Comparison of ENCODE assay signal across 11 cellular contexts in the genomic region with DNA sequence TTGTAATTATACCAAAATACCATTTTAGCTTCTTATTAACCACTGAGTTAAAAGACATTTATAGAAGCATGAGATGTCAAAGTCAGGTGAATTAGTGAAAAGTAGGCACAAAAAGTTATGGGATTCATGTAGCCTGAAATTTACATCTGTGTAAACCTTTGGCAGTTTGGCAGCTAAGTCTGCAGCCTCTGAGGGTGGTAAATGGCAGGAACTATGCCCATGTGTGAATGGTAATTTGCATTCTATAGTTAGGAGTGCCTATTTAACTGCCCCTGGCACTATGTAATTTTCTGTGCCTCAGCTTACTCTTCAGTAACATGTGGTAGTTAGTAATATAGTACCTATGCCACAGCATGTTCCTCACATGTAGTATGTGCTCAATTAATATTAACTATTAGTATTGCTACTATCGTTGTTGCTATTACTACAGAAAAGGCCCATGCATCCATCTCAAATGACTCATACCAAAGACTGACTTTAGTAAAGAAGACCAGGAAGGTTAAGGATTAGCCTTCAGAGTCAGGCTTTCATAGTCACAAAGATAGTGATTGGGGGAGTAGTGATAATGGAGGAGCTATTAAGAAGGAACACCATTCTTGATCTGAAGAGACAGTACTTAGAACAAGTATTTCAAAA.
DNase-seq lines count a peak whose midpoint lies in the region; ATAC-seq and TF ChIP-seq lines count a peak whose summit lies in the region.
"Had no signal": no experiment of that assay in that cellular context is flagged by ENCODE, and none has a peak within 500 bp of the region (broad histone marks: within the 10 kb centered on the region; RNA-seq: fewer than 3 reads in every experiment).

No MANE protein-coding gene starts in this region.

- intact Hi-C loops in activated T-helper 1 cell treated with anti-CD3 and anti-CD28 coated beads, Interleukin-12 subunit alpha, Interleukin-12 subunit beta, Interleukin-2, Interleukin-4 antibody, amounts not matched to agents 30 ng/mL and 10 ng/mL and 1 ng/mL, durations not matched to agents 14 hours and 24 hours and 36 hours (cut with micrococcal nuclease), result loop anchor here (1.0 to 10.0 kb wide), 16 partner anchors 14 to 830 kb away; a partner anchor contains a TSS

- peak overlapping the region; percentile 64 for H3K27ac ChIP-seq in smooth muscle cell (ENCODE audit: low read depth)
- H3K27ac ChIP-seq: left ventricle myocardium inferior, neutrophil had no signal

- peak; percentile 14 for ATAC-seq in HG03354 (IDR thresholded peaks at IDR 0.05; ENCODE audit: poor library complexity, severe bottlenecking, unreplicated experiment)

- no peaks in the 10 kb centered on the region for H3K9me3 ChIP-seq in smooth muscle cell (replicated peaks; ENCODE audit: low read depth)
- H3K9me3 ChIP-seq: left ventricle myocardium inferior, neutrophil had no signal

- no peaks in the 10 kb centered on the region for H4K20me1 ChIP-seq in smooth muscle cell (ENCODE audit: low read depth)

- peaks cover 10% of the 10 kb centered on the region for H3K9me3 Mint-ChIP-seq in activated T-cell treated with anti-CD3 and anti-CD28 coated beads, Interleukin-2, amount 50 U/mL, for 24 hours
- H3K9me3 Mint-ChIP-seq in activated T-helper 1 cell treated with anti-CD3 and anti-CD28 coated beads, Interleukin-12 subunit alpha, Interleukin-12 subunit beta, Interleukin-2, Interleukin-4 antibody, amounts not matched to agents 30 ng/mL and 10 ng/mL and 1 ng/mL, durations not matched to agents 14 hours and 24 hours and 36 hours, result peaks cover 6% of the 10 kb centered on the region

- H3K27me3 Mint-ChIP-seq in activated T-cell treated with anti-CD3 and anti-CD28 coated beads, Interleukin-2, amount 50 U/mL, for 24 hours, result no peaks in the 10 kb centered on the region
- H3K27me3 Mint-ChIP-seq in activated T-helper 1 cell treated with anti-CD3 and anti-CD28 coated beads, Interleukin-12 subunit alpha, Interleukin-12 subunit beta, Interleukin-2, Interleukin-4 antibody, amounts not matched to agents 30 ng/mL and 10 ng/mL and 1 ng/mL, durations not matched to agents 14 hours and 24 hours and 36 hours (ENCODE audit: insufficient read depth), result no peaks in the 10 kb centered on the region

- peaks cover 88% of the 10 kb centered on the region for H3K4me1 Mint-ChIP-seq in activated T-cell treated with anti-CD3 and anti-CD28 coated beads, Interleukin-2, amount 50 U/mL, for 24 hours (ENCODE audit: low read depth)
- peaks cover 84% of the 10 kb centered on the region for H3K4me1 Mint-ChIP-seq in activated T-helper 1 cell treated with anti-CD3 and anti-CD28 coated beads, Interleukin-12 subunit alpha, Interleukin-12 subunit beta, Interleukin-2, Interleukin-4 antibody, amounts not matched to agents 30 ng/mL and 10 ng/mL and 1 ng/mL, durations not matched to agents 14 hours and 24 hours and 36 hours (ENCODE audit: low read depth)

- H3K36me3 ChIP-seq in smooth muscle cell (ENCODE audit: low read depth), result no peaks in the 10 kb centered on the region
- H3K36me3 ChIP-seq: left ventricle myocardium inferior, neutrophil had no signal

- H3K27me3 ChIP-seq in smooth muscle cell (ENCODE audit: low read depth), result no peaks in the 10 kb centered on the region

- no peak for TF ChIP-seq CTCF in smooth muscle cell (IDR thresholded peaks at IDR 0.05; ENCODE audit: borderline replicate concordance, insufficient read depth, poor library complexity, severe bottlenecking)

- H3K36me3 Mint-ChIP-seq in activated T-cell treated with anti-CD3 and anti-CD28 coated beads, Interleukin-2, amount 50 U/mL, for 24 hours (ENCODE audit: low read depth), result peaks cover 18% of the 10 kb centered on the region
- H3K36me3 Mint-ChIP-seq in activated T-helper 1 cell treated with anti-CD3 and anti-CD28 coated beads, Interleukin-12 subunit alpha, Interleukin-12 subunit beta, Interleukin-2, Interleukin-4 antibody, amounts not matched to agents 30 ng/mL and 10 ng/mL and 1 ng/mL, durations not matched to agents 14 hours and 24 hours and 36 hours (ENCODE audit: low read depth), result peaks cover 20% of the 10 kb centered on the region

- H2AFZ ChIP-seq in smooth muscle cell (ENCODE audit: low read depth), result no peak overlapping the region

- 72% methylated on average over 1 of the region's 1 CpG for whole genome bisulfite sequencing in smooth muscle cell (ENCODE audit: low lambda C conversion rate)

- H3K4me3 Mint-ChIP-seq in activated T-cell treated with anti-CD3 and anti-CD28 coated beads, Interleukin-2, amount 50 U/mL, for 24 hours, result peak overlapping the region; percentile 18
- H3K4me3 Mint-ChIP-seq in activated T-helper 1 cell treated with anti-CD3 and anti-CD28 coated beads, Interleukin-12 subunit alpha, Interleukin-12 subunit beta, Interleukin-2, Interleukin-4 antibody, amounts not matched to agents 30 ng/mL and 10 ng/mL and 1 ng/mL, durations not matched to agents 14 hours and 24 hours and 36 hours, result peak overlapping the region; percentile 56

- peaks cover 4% of the 10 kb centered on the region for H3K4me1 ChIP-seq in smooth muscle cell (ENCODE audit: low read depth)

- H3K9ac ChIP-seq in smooth muscle cell (ENCODE audit: low read depth), result peak overlapping the region; percentile 45

- peak overlapping the region; percentile 52 for H3K4me2 ChIP-seq in smooth muscle cell

- H3F3A ChIP-seq in smooth muscle cell (ENCODE audit: low read depth), result no peaks in the 10 kb centered on the region

- DNase-seq in activated T-cell treated with anti-CD3 and anti-CD28 coated beads, Interleukin-2, amount 50 U/mL, for 24 hours, result no peak
- DNase-seq in activated T-cell treated with anti-CD3 and anti-CD28 coated beads, Interleukin-2, amount 50 U/mL, for 48 hours, result no peak
- no peak for DNase-seq in activated T-helper 1 cell treated with anti-CD3 and anti-CD28 coated beads, Interleukin-12 subunit alpha, Interleukin-12 subunit beta, Interleukin-2, Interleukin-4 antibody, amounts not matched to agents 30 ng/mL and 10 ng/mL and 1 ng/mL, durations not matched to agents 14 hours and 24 hours and 36 hours (ENCODE audit: low spot score)
- DNase-seq in smooth muscle cell (lab: John Stamatoyannopoulos, UW; ENCODE audit: unreplicated experiment) (no peak), KG1 (lab: John Stamatoyannopoulos, UW) (no peak), NCI-H82 treated with DMSO at 0.1 percent for 48 hours (lab: John Stamatoyannopoulos, UW; ENCODE audit: unreplicated experiment) (no peak), iPS-NIHi11 (ENCODE audit: low spot score) (no peak)
- DNase-seq: head of caudate nucleus, left ventricle myocardium inferior had no signal

- H3K4me3 ChIP-seq in smooth muscle cell, result no peak overlapping the region
- H3K4me3 ChIP-seq: left ventricle myocardium inferior had no signal

- H3K79me2 ChIP-seq in smooth muscle cell (ENCODE audit: low read depth), result no peaks in the 10 kb centered on the region

- H3K27ac Mint-ChIP-seq in activated T-cell treated with anti-CD3 and anti-CD28 coated beads, Interleukin-2, amount 50 U/mL, for 24 hours, result peak overlapping the region; percentile 93
- H3K27ac Mint-ChIP-seq in activated T-helper 1 cell treated with anti-CD3 and anti-CD28 coated beads, Interleukin-12 subunit alpha, Interleukin-12 subunit beta, Interleukin-2, Interleukin-4 antibody, amounts not matched to agents 30 ng/mL and 10 ng/mL and 1 ng/mL, durations not matched to agents 14 hours and 24 hours and 36 hours, result peak overlapping the region; percentile 97
